In the genomic region with DNA sequence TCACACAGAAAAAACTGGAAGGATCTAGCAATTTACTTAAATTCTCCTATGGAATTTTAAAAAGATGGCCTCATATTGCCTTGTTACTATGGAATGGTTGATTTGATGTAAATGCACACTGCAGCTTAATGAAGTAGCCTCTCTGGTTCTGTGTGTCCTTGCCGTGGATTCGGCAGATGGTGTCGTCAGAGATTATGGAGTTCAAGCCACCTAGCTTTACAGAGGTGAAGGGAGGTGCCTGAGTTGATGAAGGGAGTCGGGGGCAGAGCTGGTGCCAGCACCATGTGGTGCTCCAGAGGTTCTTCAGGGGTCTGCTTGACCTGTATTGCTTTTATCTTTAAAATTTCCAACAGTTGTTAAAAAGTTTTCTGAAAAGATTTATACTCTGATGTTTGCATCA, we compare ENCODE assay signal across 16 cellular contexts. TPM values are rescaled to one million over a fixed set of nuclear protein-coding genes. Genes with fewer than 3 reads are reported as not detected.
DNase-seq lines count a peak whose midpoint lies in the region; ATAC-seq and TF ChIP-seq lines count a peak whose summit lies in the region.
"Had no signal": no experiment of that assay in that cellular context is flagged by ENCODE, and none has a peak within 500 bp of the region (broad histone marks: within the 10 kb centered on the region; RNA-seq: fewer than 3 reads in every experiment).

No MANE protein-coding gene starts in this region.

- TF ChIP-seq CTCF in osteocyte (IDR thresholded peaks at IDR 0.05) = no peak

- H3K27ac Mint-ChIP-seq in osteocyte (ENCODE audit: unreplicated experiment) = peak overlapping the region; percentile 94

- H3K27ac ChIP-seq in caudate nucleus (ENCODE audit: low read depth, low read length) = peak overlapping the region; percentile 21
- H3K27ac ChIP-seq: 22Rv1, BLaER1, PC-9 had no signal

- H3K27me3 Mint-ChIP-seq in osteocyte (ENCODE audit: unreplicated experiment) = no peaks in the 10 kb centered on the region

- DNase-seq in DMS 273 (lab: John Stamatoyannopoulos, UW; ENCODE audit: unreplicated experiment) = peak; percentile 55
- DNase-seq in DMS 273 treated with DMSO at 0.1 percent for 48 hours (lab: John Stamatoyannopoulos, UW) = no peak
- peak; percentile 45 for DNase-seq in NCI-H524 treated with DMSO at 0.1 percent for 48 hours (lab: John Stamatoyannopoulos, UW)
- DNase-seq in caudate nucleus (lab: John Stamatoyannopoulos, UW) = no peak
- DNase-seq in osteocyte (ENCODE audit: extremely low spot score, unreplicated experiment) = no peak
- DNase-seq in COLO668 (lab: John Stamatoyannopoulos, UW; ENCODE audit: unreplicated experiment) = no peak
- no peak for DNase-seq in AG20443 (ENCODE audit: low spot score)
- DNase-seq: CD8-positive, alpha-beta memory T cell; Karpas-422; NCI-H1105; NCI-H187; NCI-H748 treated with DMSO at 0.1 percent for 48 hours; PC-9 had no signal

- H3K4me3 Mint-ChIP-seq in osteocyte (ENCODE audit: unreplicated experiment) = no peak overlapping the region
- H3K4me3 Mint-ChIP-seq: CD8-positive, alpha-beta memory T cell had no signal

- H3K9me3 Mint-ChIP-seq in osteocyte (ENCODE audit: unreplicated experiment) = no peaks in the 10 kb centered on the region
- H3K9me3 Mint-ChIP-seq: CD8-positive, alpha-beta memory T cell had no signal

- no peak for ATAC-seq in HG03097 (IDR thresholded peaks at IDR 0.05; ENCODE audit: low FRiP score, unreplicated experiment)

- peaks cover 2% of the 10 kb centered on the region for H3K36me3 Mint-ChIP-seq in osteocyte (ENCODE audit: unreplicated experiment)
- H3K36me3 Mint-ChIP-seq: CD8-positive, alpha-beta memory T cell had no signal

- peaks cover 79% of the 10 kb centered on the region for H3K4me1 Mint-ChIP-seq in osteocyte (ENCODE audit: unreplicated experiment)
- H3K4me1 Mint-ChIP-seq: CD8-positive, alpha-beta memory T cell had no signal

RNA-seq across cellular contexts. Expression of gene ASAP2, which starts 48.8 kb away (rescaled TPM):
- total RNA-seq in osteocyte = 91.0 and 94.7 TPM in 2 replicates

Comparison
In these comparisons a context has a peak if more than half of its experiments do, and no peak if none do; other contexts are left out.
1. DNase-seq: peak in DMS 273 (single experiment) and NCI-H524 treated with DMSO at 0.1 percent for 48 hours (single experiment); none in DMS 273 treated with DMSO at 0.1 percent for 48 hours (single experiment), caudate nucleus (0 of 61), osteocyte (single experiment), COLO668 (single experiment) and AG20443 (single experiment).